18 cellular contexts compared by ENCODE assay signal in genomic region chr2:163123526-163123925, GRCh38.
DNase-seq lines count a peak whose midpoint lies in the region; ATAC-seq and TF ChIP-seq lines count a peak whose summit lies in the region.
"Had no signal": no experiment of that assay in that cellular context is flagged by ENCODE, and none has a peak within 500 bp of the region (broad histone marks: within the 10 kb centered on the region; RNA-seq: fewer than 3 reads in every experiment).

No MANE protein-coding gene starts in this region.

- no peaks in the 10 kb centered on the region for H3K9me3 ChIP-seq in lower lobe of right lung
- H3K9me3 ChIP-seq: Caco-2, HAP-1, SJCRH30 had no signal

- TF ChIP-seq CTCF in lower lobe of right lung (IDR thresholded peaks at IDR 0.05) (no peak), CD14-positive monocyte (IDR thresholded peaks at IDR 0.05) (no peak)

- no peaks in the 10 kb centered on the region for H3K27me3 ChIP-seq in lower lobe of right lung (ENCODE audit: low read depth)
- H3K27me3 ChIP-seq: neural progenitor cell, SJCRH30 had no signal

- H3K4me3 ChIP-seq in lower lobe of right lung = no peak overlapping the region
- H3K4me3 ChIP-seq: HAP-1, neural progenitor cell, SJCRH30 had no signal

- H3K9me3 Mint-ChIP-seq in CD14-positive monocyte = no peaks in the 10 kb centered on the region
- H3K9me3 Mint-ChIP-seq: activated B cell treated with CpG ODN at 0.5 μM for 24 hours, neural progenitor cell had no signal

- no peaks in the 10 kb centered on the region for H3K36me3 ChIP-seq in lower lobe of right lung
- H3K36me3 ChIP-seq: HAP-1, neural progenitor cell, SJCRH30 had no signal

- ATAC-seq in GM18870 (IDR thresholded peaks at IDR 0.05; ENCODE audit: unreplicated experiment) = peak; percentile 79
- ATAC-seq in GM21786 (IDR thresholded peaks at IDR 0.05; ENCODE audit: unreplicated experiment) = peak; percentile 63
- peak; percentile 65 for ATAC-seq in HG03442 (IDR thresholded peaks at IDR 0.05; ENCODE audit: unreplicated experiment)
- ATAC-seq in lower lobe of right lung = peak; percentile 66 to 74
- no peak for ATAC-seq in GM21515 (IDR thresholded peaks at IDR 0.05; ENCODE audit: unreplicated experiment)
- ATAC-seq: activated naive CD4-positive, alpha-beta T cell treated with anti-CD3 and anti-CD28 coated beads, Interleukin-2, amount 50 U/mL, for 72 hours; activated T-cell treated with anti-CD3 and anti-CD28 coated beads, Interleukin-2, amount 50 U/mL, for 72 hours; left colon had no signal

- peaks cover 0 to 2% (median 1%) of the 10 kb centered on the region in 3 donors for H3K27me3 Mint-ChIP-seq in CD14-positive monocyte (ENCODE audit: low read depth in 3 of 3)
- H3K27me3 Mint-ChIP-seq: activated B cell treated with CpG ODN at 0.5 μM for 24 hours, IgD-negative memory B cell had no signal

- no peaks in the 10 kb centered on the region for H3K4me1 Mint-ChIP-seq in CD14-positive monocyte
- H3K4me1 Mint-ChIP-seq: activated B cell treated with CpG ODN at 0.5 μM for 24 hours, IgD-negative memory B cell, neural progenitor cell had no signal

- intact Hi-C loops in lower lobe of right lung (cut with DNase I) = no loop called here
- intact Hi-C loops in CD14-positive monocyte (cut with micrococcal nuclease) = no loop called here

- no peaks in the 10 kb centered on the region for H3K4me1 ChIP-seq in lower lobe of right lung
- H3K4me1 ChIP-seq: Caco-2, HAP-1, neural progenitor cell, SJCRH30 had no signal

- no peak overlapping the region for H3K27ac Mint-ChIP-seq in CD14-positive monocyte
- H3K27ac Mint-ChIP-seq: activated B cell treated with CpG ODN at 0.5 μM for 24 hours; activated naive CD4-positive, alpha-beta T cell treated with anti-CD3 and anti-CD28 coated beads, Interleukin-2, amount 50 U/mL, for 72 hours; activated T-cell treated with anti-CD3 and anti-CD28 coated beads, Interleukin-2, amount 50 U/mL, for 72 hours; IgD-negative memory B cell; neural progenitor cell had no signal

- H3K4me3 Mint-ChIP-seq in CD14-positive monocyte = no peak overlapping the region
- H3K4me3 Mint-ChIP-seq: activated B cell treated with CpG ODN at 0.5 μM for 24 hours; activated T-cell treated with anti-CD3 and anti-CD28 coated beads, Interleukin-2, amount 50 U/mL, for 72 hours; IgD-negative memory B cell; neural progenitor cell had no signal

- DNase-seq in lower lobe of right lung = no peak
- DNase-seq in NCI-H774 (lab: John Stamatoyannopoulos, UW) = no peak
- no peak for DNase-seq in CD14-positive monocyte (ENCODE audit: low spot score)
- DNase-seq: activated B cell treated with CpG ODN at 0.5 μM for 24 hours; activated T-cell treated with anti-CD3 and anti-CD28 coated beads, Interleukin-2, amount 50 U/mL, for 72 hours; Caco-2; left colon; NCI-H187 treated with DMSO at 0.1 percent for 48 hours; NCI-H510A treated with DMSO at 0.1 percent for 48 hours; SJCRH30 had no signal

- H3K36me3 Mint-ChIP-seq in CD14-positive monocyte = no peaks in the 10 kb centered on the region
- H3K36me3 Mint-ChIP-seq: activated naive CD4-positive, alpha-beta T cell treated with anti-CD3 and anti-CD28 coated beads, Interleukin-2, amount 50 U/mL, for 72 hours; IgD-negative memory B cell; neural progenitor cell had no signal

- no peak overlapping the region for H3K27ac ChIP-seq in lower lobe of right lung
- H3K27ac ChIP-seq: neural progenitor cell, SJCRH30 had no signal
